In the genomic region with DNA sequence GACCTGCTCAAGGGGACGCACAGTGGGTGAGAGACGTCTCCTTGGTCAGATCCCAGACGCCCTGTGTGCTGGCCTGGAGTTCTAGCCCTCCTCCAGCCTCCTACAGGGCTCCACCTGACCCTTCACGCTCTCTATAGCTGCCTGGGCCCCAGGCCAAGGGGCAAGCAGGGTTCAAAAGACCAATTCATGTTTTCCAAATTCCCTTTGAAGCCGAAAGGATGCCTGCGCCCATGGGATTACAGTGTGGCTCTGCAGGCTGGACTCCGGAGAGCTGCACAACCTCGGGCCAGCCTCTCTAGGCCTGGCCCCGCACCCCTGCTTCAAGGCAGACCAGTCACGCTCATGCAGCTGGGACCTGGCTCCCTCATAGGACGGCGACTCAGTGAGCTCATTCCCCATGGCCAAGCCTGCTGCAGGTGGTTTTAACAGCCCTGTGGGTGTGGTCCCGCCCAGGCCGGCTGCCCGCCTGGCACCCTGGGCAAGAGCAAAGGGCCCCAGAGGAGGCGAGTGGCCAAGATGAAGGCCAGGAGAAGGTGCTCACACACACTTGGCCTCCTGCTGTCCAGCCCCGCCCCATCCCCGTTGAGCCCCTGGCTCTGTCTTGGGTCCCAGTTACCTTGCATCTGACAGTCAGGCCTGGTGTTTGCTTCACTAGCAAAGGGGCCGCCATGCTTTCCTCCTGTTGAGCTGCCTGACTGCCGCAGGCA, we compare ENCODE assay signal across 21 cellular contexts. TPM values are rescaled to one million over a fixed set of nuclear protein-coding genes. Genes with fewer than 3 reads are reported as not detected.
A peak's percentile ranks its signal among the peaks of the same experiment; 100 is the strongest.
DNase-seq lines count a peak whose midpoint lies in the region; ATAC-seq and TF ChIP-seq lines count a peak whose summit lies in the region.
"Had no signal": no experiment of that assay in that cellular context is flagged by ENCODE, and none has a peak within 500 bp of the region (broad histone marks: within the 10 kb centered on the region; RNA-seq: fewer than 3 reads in every experiment).

No MANE protein-coding gene starts in this region.

- H3K4me2 ChIP-seq in osteoblast (ENCODE audit: insufficient read depth, low read length) (no peak overlapping the region), MM.1S (ENCODE audit: low read depth, low read length) (no peak overlapping the region)

- BruUV-seq in MCF 10A (replicated peaks; lab: Mats Ljungman, UMichigan): no TSS peak

- H2AFZ ChIP-seq in osteoblast (ENCODE audit: low read length) (no peak overlapping the region), MM.1S (ENCODE audit: low read length) (no peak overlapping the region)

- no peak overlapping the region for H3K27ac ChIP-seq in CD4-positive, CD25-positive, alpha-beta regulatory T cell (ENCODE audit: insufficient read depth, low read length, poor library complexity, severe bottlenecking)
- H3K27ac ChIP-seq in osteoblast (ENCODE audit: low read depth, low read length) (no peak overlapping the region), MM.1S (ENCODE audit: low read length) (no peak overlapping the region)
- H3K27ac ChIP-seq: body of pancreas, heart left ventricle, SK-N-MC had no signal

- H3K79me2 ChIP-seq in osteoblast (ENCODE audit: insufficient read depth, low read length) (no peaks in the 10 kb centered on the region), MM.1S (ENCODE audit: low read length) (no peaks in the 10 kb centered on the region)

- H4K20me1 ChIP-seq in osteoblast (ENCODE audit: insufficient read depth, low read length) (no peaks in the 10 kb centered on the region), MM.1S (ENCODE audit: insufficient read depth, low read length) (no peaks in the 10 kb centered on the region)

- H3K9me3 ChIP-seq in CD4-positive, CD25-positive, alpha-beta regulatory T cell (ENCODE audit: control insufficient read depth in 2 of 2, low read length in 2 of 2): no peaks in the 10 kb centered on the region
- no peaks in the 10 kb centered on the region for H3K9me3 ChIP-seq in osteoblast (ENCODE audit: low read depth, low read length)
- no peaks in the 10 kb centered on the region for H3K9me3 ChIP-seq in MM.1S (replicated peaks; ENCODE audit: insufficient read depth, low read length)
- H3K9me3 ChIP-seq: body of pancreas, heart left ventricle had no signal

- H3K4me1 Mint-ChIP-seq in CD4-positive, CD25-positive, alpha-beta regulatory T cell: peaks cover 0 to 5% (median 4%) of the 10 kb centered on the region in 4 donors
- peaks cover 7% of the 10 kb centered on the region for H3K4me1 Mint-ChIP-seq in MCF 10A (ENCODE audit: insufficient read depth, unreplicated experiment)

- TF ChIP-seq CTCF in osteoblast (IDR thresholded peaks at IDR 0.05; ENCODE audit: extremely low read depth, low read depth, low read length): no peak
- TF ChIP-seq CTCF in MM.1S (IDR thresholded peaks at IDR 0.05; ENCODE audit: low read length): no peak
- no peak for TF ChIP-seq CTCF in MCF 10A (IDR thresholded peaks at IDR 0.05; ENCODE audit: unreplicated experiment)

- H3K4me1 ChIP-seq in CD4-positive, CD25-positive, alpha-beta regulatory T cell (ENCODE audit: control insufficient read depth, insufficient read depth, low read length, poor library complexity, severe bottlenecking): no peaks in the 10 kb centered on the region
- H3K4me1 ChIP-seq in osteoblast (ENCODE audit: insufficient read depth, low read length): no peaks in the 10 kb centered on the region
- peaks cover 17% of the 10 kb centered on the region for H3K4me1 ChIP-seq in MM.1S (ENCODE audit: low read length)

- CTCF ChIA-PET in MCF 10A (lab: Yijun Ruan, JAX): no interaction called here

- ATAC-seq in CD4-positive, CD25-positive, alpha-beta regulatory T cell (ENCODE audit: low read depth in 2 of 2): no peak
- ATAC-seq: activated naive CD4-positive, alpha-beta T cell treated with anti-CD3 and anti-CD28 coated beads, Interleukin-2, amount 50 U/mL, for 72 hours; body of pancreas; GM12878; heart left ventricle; Panc1; sciatic nerve had no signal

- no peaks in the 10 kb centered on the region for H3K36me3 Mint-ChIP-seq in CD4-positive, CD25-positive, alpha-beta regulatory T cell
- H3K36me3 Mint-ChIP-seq in MCF 10A (ENCODE audit: insufficient read depth, unreplicated experiment): no peaks in the 10 kb centered on the region
- H3K36me3 Mint-ChIP-seq: activated naive CD4-positive, alpha-beta T cell treated with anti-CD3 and anti-CD28 coated beads, Interleukin-2, amount 50 U/mL, for 72 hours had no signal

- H3K36me3 ChIP-seq in CD4-positive, CD25-positive, alpha-beta regulatory T cell (ENCODE audit: control insufficient read depth, insufficient read depth, low read length): no peaks in the 10 kb centered on the region
- H3K36me3 ChIP-seq in osteoblast (ENCODE audit: insufficient read depth, low read length) (no peaks in the 10 kb centered on the region), MM.1S (replicated peaks; ENCODE audit: insufficient read depth, low read length) (no peaks in the 10 kb centered on the region)
- H3K36me3 ChIP-seq: heart left ventricle had no signal

- no peaks in the 10 kb centered on the region for H3K9me2 ChIP-seq in MM.1S (replicated peaks; ENCODE audit: insufficient read depth, low read length)

- H3K27ac Mint-ChIP-seq in CD4-positive, CD25-positive, alpha-beta regulatory T cell: peak overlapping the region in 2 of 3 donors; percentile 29 to 63
- no peak overlapping the region for H3K27ac Mint-ChIP-seq in MCF 10A (ENCODE audit: low read depth, unreplicated experiment)
- H3K27ac Mint-ChIP-seq: activated CD4-positive, alpha-beta T cell treated with anti-CD3 and anti-CD28 coated beads, Interleukin-2, amount 10 ng/mL, durations not matched to agents 7 days and 5 days; activated naive CD4-positive, alpha-beta T cell treated with anti-CD3 and anti-CD28 coated beads, Interleukin-2, amount 50 U/mL, for 72 hours had no signal

- no peaks in the 10 kb centered on the region for H3F3A ChIP-seq in MM.1S (ENCODE audit: insufficient read depth, low read length)

- H3K27me3 ChIP-seq in CD4-positive, CD25-positive, alpha-beta regulatory T cell (ENCODE audit: control insufficient read depth, insufficient read depth, low read length): no peaks in the 10 kb centered on the region
- H3K27me3 ChIP-seq in osteoblast (ENCODE audit: insufficient read depth, low read length): no peaks in the 10 kb centered on the region
- no peaks in the 10 kb centered on the region for H3K27me3 ChIP-seq in MM.1S (replicated peaks; ENCODE audit: insufficient read depth, low read length)
- H3K27me3 ChIP-seq: body of pancreas, heart left ventricle had no signal

- POLR2A ChIA-PET in MCF 10A (lab: Yijun Ruan, JAX): no interaction called here

- peaks cover 0 to 1% (median 0%) of the 10 kb centered on the region in 7 donors for H3K9me3 Mint-ChIP-seq in CD4-positive, CD25-positive, alpha-beta regulatory T cell
- H3K9me3 Mint-ChIP-seq in MCF 10A (ENCODE audit: unreplicated experiment): no peaks in the 10 kb centered on the region

- H3K4me3 ChIP-seq in CD4-positive, CD25-positive, alpha-beta regulatory T cell (ENCODE audit: low read depth, low read length): no peak overlapping the region
- H3K4me3 ChIP-seq in osteoblast (ENCODE audit: insufficient read depth, low read length): no peak overlapping the region
- H3K4me3 ChIP-seq in MM.1S (ENCODE audit: low read length): no peak overlapping the region
- H3K4me3 ChIP-seq: body of pancreas, GM12878, heart left ventricle, SK-N-MC had no signal

- no peak overlapping the region for H3K9ac ChIP-seq in MM.1S (ENCODE audit: low read length)

- no peak for DNase-seq in CD4-positive, CD25-positive, alpha-beta regulatory T cell
- DNase-seq in NCI-H69 (lab: John Stamatoyannopoulos, UW): peak; percentile 99
- peak; percentile 46 for DNase-seq in iPS-NIHi11 (ENCODE audit: low spot score)
- DNase-seq in osteoblast (ENCODE audit: insufficient read length, low spot score, missing footprints): peak; percentile 71
- no peak for DNase-seq in MM.1S
- no peak for DNase-seq in ecto neural progenitor cell (ENCODE audit: low spot score)
- no peak for DNase-seq in MCF 10A (ENCODE audit: unreplicated experiment)
- DNase-seq: activated CD4-positive, alpha-beta T cell treated with anti-CD3 and anti-CD28 coated beads, Interleukin-2, amount 10 ng/mL, durations not matched to agents 7 days and 5 days; body of pancreas; Calu3; KG1; NCI-H1092; NCI-H82; nucleus accumbens; stimulated activated CD4-positive, alpha-beta T cell treated with anti-CD3 and anti-CD28 coated beads, Interleukin-2, amount 100 ng/mL, for 24 hours had no signal

- H3K4me3 Mint-ChIP-seq in CD4-positive, CD25-positive, alpha-beta regulatory T cell: no peak overlapping the region
- no peak overlapping the region for H3K4me3 Mint-ChIP-seq in MCF 10A (ENCODE audit: unreplicated experiment)
- H3K4me3 Mint-ChIP-seq: activated CD4-positive, alpha-beta T cell treated with anti-CD3 and anti-CD28 coated beads, Interleukin-2, amount 10 ng/mL, durations not matched to agents 7 days and 5 days had no signal

- H3K27me3 Mint-ChIP-seq in CD4-positive, CD25-positive, alpha-beta regulatory T cell: peaks cover 4% of the 10 kb centered on the region
- H3K27me3 Mint-ChIP-seq in MCF 10A (ENCODE audit: insufficient read depth, unreplicated experiment): no peaks in the 10 kb centered on the region

- intact Hi-C loops in MCF 10A (cut with micrococcal nuclease): no loop called here

RNA-seq across cellular contexts. Expression of a gene that starts 57.1 kb away (rescaled TPM):
- total RNA-seq in CD4-positive, CD25-positive, alpha-beta regulatory T cell: 64.0 TPM
- 1 to 10 TPM; 1.7 to 7.2 (median 6.3) TPM for polyA plus RNA-seq in CD4-positive, CD25-positive, alpha-beta regulatory T cell
- total RNA-seq in osteoblast: 76.0 and 81.6 TPM in 2 replicates
- 9.8 and 12.3 TPM in 2 replicates for total RNA-seq in MCF 10A (2022)

Comparison
In these comparisons a context has a peak if more than half of its experiments do, and no peak if none do; other contexts are left out.
1. DNase-seq: peak in NCI-H69 (single experiment), iPS-NIHi11 (single experiment) and osteoblast (single experiment); none in CD4-positive, CD25-positive, alpha-beta regulatory T cell (0 of 3), MM.1S (single experiment), ecto neural progenitor cell (single experiment) and MCF 10A (single experiment).